Comparison of ENCODE assay signal across 26 cellular contexts in the genomic region with DNA sequence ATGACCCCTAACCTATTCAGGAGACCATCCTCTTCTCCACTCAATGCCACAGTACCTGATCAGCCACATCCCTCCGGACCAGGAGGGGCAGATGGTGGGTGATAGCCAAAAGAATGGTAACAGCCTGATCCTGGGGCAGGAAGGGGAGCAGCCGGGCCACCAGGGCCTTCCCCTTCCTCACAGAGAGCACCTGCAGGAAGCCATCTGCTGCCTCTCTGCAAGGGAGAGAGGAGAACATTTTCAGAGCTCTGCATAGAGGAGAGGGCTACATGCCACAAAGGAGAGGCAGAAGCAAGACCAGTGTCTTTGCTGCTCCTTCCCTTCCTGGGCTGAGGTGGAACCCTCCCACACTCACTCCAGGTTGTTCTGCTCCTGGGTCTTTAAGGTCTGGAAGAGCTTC. TPM values are rescaled to one million over a fixed set of nuclear protein-coding genes. Genes with fewer than 3 reads are reported as not detected.
DNase-seq lines count a peak whose midpoint lies in the region; ATAC-seq and TF ChIP-seq lines count a peak whose summit lies in the region.
"Had no signal": no experiment of that assay in that cellular context is flagged by ENCODE, and none has a peak within 500 bp of the region (broad histone marks: within the 10 kb centered on the region; RNA-seq: fewer than 3 reads in every experiment).

No MANE protein-coding gene starts in this region.

- TF ChIP-seq POLR2A in sigmoid colon (IDR thresholded peaks at IDR 0.05), result no peak

- no peak overlapping the region for H3K4me2 ChIP-seq in DND-41 (ENCODE audit: insufficient read depth, low read length)

- H3K79me2 ChIP-seq in DND-41 (ENCODE audit: insufficient read depth, low read length), result peaks cover 6% of the 10 kb centered on the region; the same call in 1 of the 2 replicates

- DNase-seq in activated CD4-positive, alpha-beta memory T cell treated with anti-CD3 and anti-CD28 coated beads for 36 hours, result no peak
- no peak for DNase-seq in activated CD4-positive, alpha-beta memory T cell treated with anti-CD3 and anti-CD28 coated beads, Interleukin-2, amount 10 ng/mL, durations not matched to agents 7 days and 5 days
- peak; percentile 34 for DNase-seq in DND-41
- no peak for DNase-seq in activated T-helper 1 cell treated with anti-CD3 and anti-CD28 coated beads, Interleukin-12 subunit alpha, Interleukin-12 subunit beta, Interleukin-2, Interleukin-4 antibody, amounts not matched to agents 30 ng/mL and 10 ng/mL and 1 ng/mL, durations not matched to agents 14 hours and 24 hours and 36 hours (ENCODE audit: low spot score)
- peak in 1 of 10 donors; percentile 28 for DNase-seq in naive thymus-derived CD8-positive, alpha-beta T cell
- DNase-seq in sigmoid colon, result no peak
- no peak for DNase-seq in Caco-2
- DNase-seq: activated effector memory CD4-positive, alpha-beta T cell treated with Interleukin-2 at 50 U/mL for 16 hours; anterior cingulate cortex; dorsolateral prefrontal cortex; KBM-7; mesendoderm; MV-4-11; NCI-H1694 treated with DMSO at 0.1 percent for 48 hours; NCI-H526 treated with DMSO at 0.1 percent for 48 hours; ovary; stimulated activated CD4-positive, alpha-beta T cell treated with anti-CD3 and anti-CD28 coated beads, Interleukin-12 subunit alpha, Interleukin-12 subunit beta, amount 100 ng/mL, for 4 hours; T-helper 9 cell; upper lobe of left lung had no signal

- peak overlapping the region; percentile 29; the same call in 1 of the 2 replicates for H2AFZ ChIP-seq in DND-41 (ENCODE audit: low read depth, low read length)

- no peaks in the 10 kb centered on the region for H3K27me3 Mint-ChIP-seq in activated CD4-positive, alpha-beta memory T cell treated with anti-CD3 and anti-CD28 coated beads for 36 hours
- H3K27me3 Mint-ChIP-seq in activated CD4-positive, alpha-beta memory T cell treated with anti-CD3 and anti-CD28 coated beads, Interleukin-2, amount 10 ng/mL, durations not matched to agents 7 days and 5 days, result no peaks in the 10 kb centered on the region
- H3K27me3 Mint-ChIP-seq in activated T-helper 1 cell treated with anti-CD3 and anti-CD28 coated beads, Interleukin-12 subunit alpha, Interleukin-12 subunit beta, Interleukin-2, Interleukin-4 antibody, amounts not matched to agents 30 ng/mL and 10 ng/mL and 1 ng/mL, durations not matched to agents 14 hours and 24 hours and 36 hours (ENCODE audit: insufficient read depth), result no peaks in the 10 kb centered on the region
- no peaks in the 10 kb centered on the region for H3K27me3 Mint-ChIP-seq in naive thymus-derived CD8-positive, alpha-beta T cell
- H3K27me3 Mint-ChIP-seq in Caco-2 (ENCODE audit: insufficient read depth, unreplicated experiment), result no peaks in the 10 kb centered on the region

- no peak overlapping the region for H3K9ac ChIP-seq in DND-41 (ENCODE audit: low read depth, low read length)

- no peak overlapping the region for H3K4me3 Mint-ChIP-seq in activated CD4-positive, alpha-beta memory T cell treated with anti-CD3 and anti-CD28 coated beads for 36 hours
- H3K4me3 Mint-ChIP-seq in activated CD4-positive, alpha-beta memory T cell treated with anti-CD3 and anti-CD28 coated beads, Interleukin-2, amount 10 ng/mL, durations not matched to agents 7 days and 5 days, result no peak overlapping the region
- H3K4me3 Mint-ChIP-seq in activated T-helper 1 cell treated with anti-CD3 and anti-CD28 coated beads, Interleukin-12 subunit alpha, Interleukin-12 subunit beta, Interleukin-2, Interleukin-4 antibody, amounts not matched to agents 30 ng/mL and 10 ng/mL and 1 ng/mL, durations not matched to agents 14 hours and 24 hours and 36 hours, result no peak overlapping the region
- H3K4me3 Mint-ChIP-seq in naive thymus-derived CD8-positive, alpha-beta T cell, result peak overlapping the region in 8 of 10 donors; percentile 4 to 72 (median 41)
- H3K4me3 Mint-ChIP-seq in Caco-2 (ENCODE audit: unreplicated experiment), result no peak overlapping the region
- H3K4me3 Mint-ChIP-seq: WTC11 had no signal

- ATAC-seq in DND-41 (ENCODE audit: insufficient read depth, low read depth), result peak; percentile 79
- ATAC-seq in naive thymus-derived CD8-positive, alpha-beta T cell, result peak; percentile 44 to 64
- no peak for ATAC-seq in HG02798 (IDR thresholded peaks at IDR 0.05; ENCODE audit: poor library complexity, unreplicated experiment)
- ATAC-seq: WTC11 had no signal

- BruUV-seq in Caco-2 (replicated peaks; lab: Mats Ljungman, UMichigan), result no TSS peak

- no peaks in the 10 kb centered on the region for H3K9me3 Mint-ChIP-seq in activated CD4-positive, alpha-beta memory T cell treated with anti-CD3 and anti-CD28 coated beads for 36 hours
- no peaks in the 10 kb centered on the region for H3K9me3 Mint-ChIP-seq in activated CD4-positive, alpha-beta memory T cell treated with anti-CD3 and anti-CD28 coated beads, Interleukin-2, amount 10 ng/mL, durations not matched to agents 7 days and 5 days
- H3K9me3 Mint-ChIP-seq in activated T-helper 1 cell treated with anti-CD3 and anti-CD28 coated beads, Interleukin-12 subunit alpha, Interleukin-12 subunit beta, Interleukin-2, Interleukin-4 antibody, amounts not matched to agents 30 ng/mL and 10 ng/mL and 1 ng/mL, durations not matched to agents 14 hours and 24 hours and 36 hours, result no peaks in the 10 kb centered on the region
- H3K9me3 Mint-ChIP-seq in naive thymus-derived CD8-positive, alpha-beta T cell, result no peaks in the 10 kb centered on the region
- H3K9me3 Mint-ChIP-seq in Caco-2 (ENCODE audit: unreplicated experiment), result no peaks in the 10 kb centered on the region
- H3K9me3 Mint-ChIP-seq: WTC11 had no signal

- CTCF ChIA-PET in activated CD4-positive, alpha-beta memory T cell treated with anti-CD3 and anti-CD28 coated beads for 36 hours (lab: Charles Lee), result interaction anchor here (1.6 kb wide), 1 partner anchor 70 kb away, joined by 4 read pairs; no protein-coding TSS in a partner anchor
- CTCF ChIA-PET in activated CD4-positive, alpha-beta memory T cell treated with anti-CD3 and anti-CD28 coated beads, Interleukin-2, amount 10 ng/mL, durations not matched to agents 7 days and 5 days (lab: Charles Lee), result interaction anchor here (1.3 to 2.3 kb wide), 4 partner anchors 14 to 70 kb away, joined by 3 to 10 read pairs (median 6); a partner anchor contains a TSS
- CTCF ChIA-PET in Caco-2 (lab: Charles Lee), result no interaction called here

- POLR2A ChIA-PET in activated CD4-positive, alpha-beta memory T cell treated with anti-CD3 and anti-CD28 coated beads for 36 hours (lab: Charles Lee), result interaction anchor here (0.8 to 1.3 kb wide), 5 partner anchors 42 to 67 kb away, joined by 3 to 6 read pairs (median 4); a partner anchor contains a TSS
- POLR2A ChIA-PET in activated CD4-positive, alpha-beta memory T cell treated with anti-CD3 and anti-CD28 coated beads, Interleukin-2, amount 10 ng/mL, durations not matched to agents 7 days and 5 days (lab: Charles Lee), result interaction anchor here (3.1 to 35.5 kb wide), 3 partner anchors 9 to 52 kb away, joined by 18 to 4153 read pairs (median 232); a partner anchor contains a TSS
- POLR2A ChIA-PET in naive thymus-derived CD8-positive, alpha-beta T cell (lab: Charles Lee), result interaction anchor here (0.8 to 20.6 kb wide), 8 partner anchors 9 to 63 kb away, joined by 3 to 1569 read pairs (median 4); a partner anchor contains a TSS
- POLR2A ChIA-PET in Caco-2 (lab: Charles Lee), result no interaction called here

- no peak for TF ChIP-seq CTCF in DND-41 (IDR thresholded peaks at IDR 0.05; ENCODE audit: borderline replicate concordance, extremely low read depth, low read length, poor library complexity, severe bottlenecking)
- TF ChIP-seq CTCF in sigmoid colon (IDR thresholded peaks at IDR 0.05), result no peak
- no peak for TF ChIP-seq CTCF in Caco-2 (IDR thresholded peaks at IDR 0.05; ENCODE audit: insufficient read depth in 1 of 2, low read depth in 1 of 2, low read length in 1 of 2, severe bottlenecking in 1 of 2, unreplicated experiment in 1 of 2)

- no peaks in the 10 kb centered on the region for H3K9me3 ChIP-seq in DND-41 (ENCODE audit: insufficient read depth, low read length, severe bottlenecking)
- no peaks in the 10 kb centered on the region for H3K9me3 ChIP-seq in sigmoid colon
- H3K9me3 ChIP-seq in Caco-2, result no peaks in the 10 kb centered on the region
- H3K9me3 ChIP-seq: ovary, right atrium auricular region, upper lobe of left lung had no signal

- peaks cover 24% of the 10 kb centered on the region for H3K4me1 ChIP-seq in DND-41 (ENCODE audit: insufficient read depth, low read length)
- H3K4me1 ChIP-seq in sigmoid colon, result peaks cover 0 to 5% (median 2%) of the 10 kb centered on the region in 4 donors
- H3K4me1 ChIP-seq in Caco-2, result peaks cover 15% of the 10 kb centered on the region

- WGBS in sigmoid colon, 2 donors, result 41 to 84% methylated on average over 2 of the region's 2 CpGs

- no peaks in the 10 kb centered on the region for H3K36me3 Mint-ChIP-seq in activated CD4-positive, alpha-beta memory T cell treated with anti-CD3 and anti-CD28 coated beads for 36 hours
- H3K36me3 Mint-ChIP-seq in activated CD4-positive, alpha-beta memory T cell treated with anti-CD3 and anti-CD28 coated beads, Interleukin-2, amount 10 ng/mL, durations not matched to agents 7 days and 5 days (ENCODE audit: low read depth), result peaks cover 26% of the 10 kb centered on the region
- H3K36me3 Mint-ChIP-seq in activated T-helper 1 cell treated with anti-CD3 and anti-CD28 coated beads, Interleukin-12 subunit alpha, Interleukin-12 subunit beta, Interleukin-2, Interleukin-4 antibody, amounts not matched to agents 30 ng/mL and 10 ng/mL and 1 ng/mL, durations not matched to agents 14 hours and 24 hours and 36 hours (ENCODE audit: low read depth), result peaks cover 12% of the 10 kb centered on the region
- H3K36me3 Mint-ChIP-seq in naive thymus-derived CD8-positive, alpha-beta T cell, result peaks cover 0 to 3% (median 0%) of the 10 kb centered on the region in 3 donors
- H3K36me3 Mint-ChIP-seq in Caco-2 (ENCODE audit: insufficient read depth, unreplicated experiment), result no peaks in the 10 kb centered on the region
- H3K36me3 Mint-ChIP-seq: WTC11 had no signal

- H3K27me3 ChIP-seq in DND-41 (ENCODE audit: insufficient read depth, low read length, poor library complexity) (no peaks in the 10 kb centered on the region), sigmoid colon (no peaks in the 10 kb centered on the region), Caco-2 (replicated peaks; ENCODE audit: control insufficient read depth, insufficient read depth, low read length) (no peaks in the 10 kb centered on the region)
- H3K27me3 ChIP-seq: dorsolateral prefrontal cortex, ovary, right atrium auricular region, upper lobe of left lung had no signal

- H3K4me3 ChIP-seq in DND-41 (ENCODE audit: low read depth in 1 of 2, low read length in 2 of 2) (no peak overlapping the region), sigmoid colon (no peak overlapping the region), Caco-2 (ENCODE audit: low read depth, low read length) (no peak overlapping the region)
- H3K4me3 ChIP-seq: dorsolateral prefrontal cortex, ovary, right atrium auricular region, SK-N-MC, upper lobe of left lung had no signal

- TF ChIP-seq EP300 in sigmoid colon (IDR thresholded peaks at IDR 0.05), result no peak

- H3K27ac ChIP-seq in DND-41 (ENCODE audit: low read length), result peak overlapping the region; percentile 55
- no peak overlapping the region for H3K27ac ChIP-seq in sigmoid colon
- H3K27ac ChIP-seq: C4-2B, dorsolateral prefrontal cortex, ovary, right atrium auricular region, RWPE1, SK-N-MC, upper lobe of left lung had no signal

- H4K20me1 ChIP-seq in DND-41 (ENCODE audit: insufficient read depth, low read length), result no peaks in the 10 kb centered on the region

- H3K36me3 ChIP-seq in DND-41 (ENCODE audit: insufficient read depth, low read length) (no peaks in the 10 kb centered on the region), sigmoid colon (no peaks in the 10 kb centered on the region), Caco-2 (ENCODE audit: control insufficient read depth, insufficient read depth, low read length) (no peaks in the 10 kb centered on the region)
- H3K36me3 ChIP-seq: ovary, right atrium auricular region, upper lobe of left lung had no signal

- H3K27ac Mint-ChIP-seq in activated CD4-positive, alpha-beta memory T cell treated with anti-CD3 and anti-CD28 coated beads for 36 hours, result peak overlapping the region; percentile 97
- no peak overlapping the region for H3K27ac Mint-ChIP-seq in activated CD4-positive, alpha-beta memory T cell treated with anti-CD3 and anti-CD28 coated beads, Interleukin-2, amount 10 ng/mL, durations not matched to agents 7 days and 5 days
- H3K27ac Mint-ChIP-seq in activated T-helper 1 cell treated with anti-CD3 and anti-CD28 coated beads, Interleukin-12 subunit alpha, Interleukin-12 subunit beta, Interleukin-2, Interleukin-4 antibody, amounts not matched to agents 30 ng/mL and 10 ng/mL and 1 ng/mL, durations not matched to agents 14 hours and 24 hours and 36 hours, result peak overlapping the region; percentile 19
- H3K27ac Mint-ChIP-seq in naive thymus-derived CD8-positive, alpha-beta T cell, result peak overlapping the region; percentile 88 to 99 (median 92)
- H3K27ac Mint-ChIP-seq in Caco-2 (ENCODE audit: unreplicated experiment), result no peak overlapping the region
- H3K27ac Mint-ChIP-seq: WTC11 had no signal

- peaks cover 86% of the 10 kb centered on the region for H3K4me1 Mint-ChIP-seq in activated CD4-positive, alpha-beta memory T cell treated with anti-CD3 and anti-CD28 coated beads for 36 hours (ENCODE audit: low read depth)
- peaks cover 84% of the 10 kb centered on the region for H3K4me1 Mint-ChIP-seq in activated CD4-positive, alpha-beta memory T cell treated with anti-CD3 and anti-CD28 coated beads, Interleukin-2, amount 10 ng/mL, durations not matched to agents 7 days and 5 days
- peaks cover 88% of the 10 kb centered on the region for H3K4me1 Mint-ChIP-seq in activated T-helper 1 cell treated with anti-CD3 and anti-CD28 coated beads, Interleukin-12 subunit alpha, Interleukin-12 subunit beta, Interleukin-2, Interleukin-4 antibody, amounts not matched to agents 30 ng/mL and 10 ng/mL and 1 ng/mL, durations not matched to agents 14 hours and 24 hours and 36 hours (ENCODE audit: low read depth)
- H3K4me1 Mint-ChIP-seq in naive thymus-derived CD8-positive, alpha-beta T cell, result peaks cover 40 to 95% (median 91%) of the 10 kb centered on the region in 4 donors
- H3K4me1 Mint-ChIP-seq in Caco-2 (ENCODE audit: low read depth, unreplicated experiment), result peaks cover 16% of the 10 kb centered on the region

- intact Hi-C loops in activated CD4-positive, alpha-beta memory T cell treated with anti-CD3 and anti-CD28 coated beads for 36 hours (cut with micrococcal nuclease), result no loop called here
- intact Hi-C loops in activated T-helper 1 cell treated with anti-CD3 and anti-CD28 coated beads, Interleukin-12 subunit alpha, Interleukin-12 subunit beta, Interleukin-2, Interleukin-4 antibody, amounts not matched to agents 30 ng/mL and 10 ng/mL and 1 ng/mL, durations not matched to agents 14 hours and 24 hours and 36 hours (cut with micrococcal nuclease), result no loop called here
- intact Hi-C loops in sigmoid colon (cut with DNase I) (no loop called here), Caco-2 (cut with micrococcal nuclease; ENCODE audit: unreplicated experiment) (no loop called here)

RNA-seq across cellular contexts. Expression of a gene that starts 5.5 kb away (rescaled TPM):
- 10 to 100 TPM; 84.6 to 86.8 TPM for total RNA-seq in activated CD4-positive, alpha-beta memory T cell treated with anti-CD3 and anti-CD28 coated beads for 36 hours
- total RNA-seq in activated CD4-positive, alpha-beta memory T cell treated with anti-CD3 and anti-CD28 coated beads, Interleukin-2, amount 10 ng/mL, durations not matched to agents 7 days and 5 days, result 10 to 100 TPM; 76.9 to 84.4 TPM
- total RNA-seq in activated T-helper 1 cell treated with anti-CD3 and anti-CD28 coated beads, Interleukin-12 subunit alpha, Interleukin-12 subunit beta, Interleukin-2, Interleukin-4 antibody, amounts not matched to agents 30 ng/mL and 10 ng/mL and 1 ng/mL, durations not matched to agents 14 hours and 24 hours and 36 hours, result 65.2 and 70.4 TPM in 2 replicates
- total RNA-seq in naive thymus-derived CD8-positive, alpha-beta T cell, result 100 to 1,000 TPM; 133 to 138 TPM
- polyA plus RNA-seq in naive thymus-derived CD8-positive, alpha-beta T cell, result 10 to 100 TPM; 24.3 to 30.9 (median 29.8) TPM
- total RNA-seq in sigmoid colon (10 to 100 TPM; 56.7 to 88.1 (median 64.9) TPM), Caco-2 (2022) (43.3 and 45.7 TPM in 2 replicates)
- polyA plus RNA-seq in sigmoid colon, result 10 to 100 TPM; 12.9 to 40.0 (median 17.4) TPM

RNA-seq across cellular contexts. Expression of a gene that starts 42.2 kb away (rescaled TPM):
- total RNA-seq in activated CD4-positive, alpha-beta memory T cell treated with anti-CD3 and anti-CD28 coated beads for 36 hours, result 10 to 100 TPM; 16.5 to 17.2 TPM
- 10 to 100 TPM; 36.3 to 36.8 TPM for total RNA-seq in activated CD4-positive, alpha-beta memory T cell treated with anti-CD3 and anti-CD28 coated beads, Interleukin-2, amount 10 ng/mL, durations not matched to agents 7 days and 5 days
- total RNA-seq in activated T-helper 1 cell treated with anti-CD3 and anti-CD28 coated beads, Interleukin-12 subunit alpha, Interleukin-12 subunit beta, Interleukin-2, Interleukin-4 antibody, amounts not matched to agents 30 ng/mL and 10 ng/mL and 1 ng/mL, durations not matched to agents 14 hours and 24 hours and 36 hours, result 11.1 and 11.5 TPM in 2 replicates
- total RNA-seq in naive thymus-derived CD8-positive, alpha-beta T cell, result 10 to 100 TPM; 69.4 to 69.9 TPM
- 10 to 100 TPM in 2 of 3 donors, 1 to 10 TPM in 1; 7.2 to 21.8 (median 12.4) TPM for polyA plus RNA-seq in naive thymus-derived CD8-positive, alpha-beta T cell
- total RNA-seq in sigmoid colon (under 1 TPM in 3 of 4 donors, not detected in 1; 0.41 to 0.66 (median 0.55) TPM), Caco-2 (2022) (0.32 TPM in 1 of 2 replicates, not detected in the other)
- 1 to 10 TPM; 1.2 to 8.1 (median 1.2) TPM for polyA plus RNA-seq in sigmoid colon
- total RNA-seq: G401 had no signal

RNA-seq across cellular contexts. Expression of a gene that starts 42.4 kb away (rescaled TPM):
- 1,000 to 10,000 TPM; 6,098 to 6,314 TPM for total RNA-seq in activated CD4-positive, alpha-beta memory T cell treated with anti-CD3 and anti-CD28 coated beads for 36 hours
- total RNA-seq in activated CD4-positive, alpha-beta memory T cell treated with anti-CD3 and anti-CD28 coated beads, Interleukin-2, amount 10 ng/mL, durations not matched to agents 7 days and 5 days, result 1,000 to 10,000 TPM; 9,723 to 9,975 TPM
- total RNA-seq in activated T-helper 1 cell treated with anti-CD3 and anti-CD28 coated beads, Interleukin-12 subunit alpha, Interleukin-12 subunit beta, Interleukin-2, Interleukin-4 antibody, amounts not matched to agents 30 ng/mL and 10 ng/mL and 1 ng/mL, durations not matched to agents 14 hours and 24 hours and 36 hours, result 4,313 and 4,559 TPM in 2 replicates
- 1,000 to 10,000 TPM; 6,403 to 7,046 TPM for total RNA-seq in naive thymus-derived CD8-positive, alpha-beta T cell
- over 10,000 TPM; 25,152 to 39,550 (median 31,716) TPM for polyA plus RNA-seq in naive thymus-derived CD8-positive, alpha-beta T cell
- total RNA-seq in sigmoid colon (1,000 to 10,000 TPM; 1,906 to 2,799 (median 2,534) TPM), Caco-2 (2022) (269 and 273 TPM in 2 replicates)
- polyA plus RNA-seq in sigmoid colon, result 1,000 to 10,000 TPM; 3,109 to 8,584 (median 4,774) TPM

Comparison
In these comparisons a context has a peak if more than half of its experiments do, and no peak if none do; other contexts are left out.
1. H3K27ac Mint-ChIP-seq: peak in activated CD4-positive, alpha-beta memory T cell treated with anti-CD3 and anti-CD28 coated beads for 36 hours (single experiment), activated T-helper 1 cell treated with anti-CD3 and anti-CD28 coated beads, Interleukin-12 subunit alpha, Interleukin-12 subunit beta, Interleukin-2, Interleukin-4 antibody, amounts not matched to agents 30 ng/mL and 10 ng/mL and 1 ng/mL, durations not matched to agents 14 hours and 24 hours and 36 hours (single experiment) and naive thymus-derived CD8-positive, alpha-beta T cell (10 of 10); none in activated CD4-positive, alpha-beta memory T cell treated with anti-CD3 and anti-CD28 coated beads, Interleukin-2, amount 10 ng/mL, durations not matched to agents 7 days and 5 days (single experiment) and Caco-2 (single experiment).
2. H3K4me3 Mint-ChIP-seq: peak in naive thymus-derived CD8-positive, alpha-beta T cell (8 of 10); none in activated CD4-positive, alpha-beta memory T cell treated with anti-CD3 and anti-CD28 coated beads for 36 hours (single experiment), activated CD4-positive, alpha-beta memory T cell treated with anti-CD3 and anti-CD28 coated beads, Interleukin-2, amount 10 ng/mL, durations not matched to agents 7 days and 5 days (single experiment), activated T-helper 1 cell treated with anti-CD3 and anti-CD28 coated beads, Interleukin-12 subunit alpha, Interleukin-12 subunit beta, Interleukin-2, Interleukin-4 antibody, amounts not matched to agents 30 ng/mL and 10 ng/mL and 1 ng/mL, durations not matched to agents 14 hours and 24 hours and 36 hours (single experiment) and Caco-2 (single experiment).